In genomic region chr2:47080888-47081301, GRCh38 we compare ENCODE assay signal across 1 cellular context.
A peak's percentile ranks its signal among the peaks of the same experiment; 100 is the strongest.
TF ChIP-seq lines count a peak whose summit lies in the region.

No MANE protein-coding gene starts in this region.

TF ChIP-seq in HepG2, 621 proteins besides CTCF, POLR2A, EP300 and RAD21 (continued from another document and continues in another):
- no peak for TF ChIP-seq ZBTB4 (CRISPR knock-in tag; IDR thresholded peaks at IDR 0.05; ENCODE audit: borderline replicate concordance)
- TF ChIP-seq ZNF687 (CRISPR knock-in tag; IDR thresholded peaks at IDR 0.05): peak; percentile 66; the same call in 1 of the 2 replicates
- no peak for TF ChIP-seq PREB (CRISPR knock-in tag; IDR thresholded peaks at IDR 0.05)
- TF ChIP-seq, protein P1, sequence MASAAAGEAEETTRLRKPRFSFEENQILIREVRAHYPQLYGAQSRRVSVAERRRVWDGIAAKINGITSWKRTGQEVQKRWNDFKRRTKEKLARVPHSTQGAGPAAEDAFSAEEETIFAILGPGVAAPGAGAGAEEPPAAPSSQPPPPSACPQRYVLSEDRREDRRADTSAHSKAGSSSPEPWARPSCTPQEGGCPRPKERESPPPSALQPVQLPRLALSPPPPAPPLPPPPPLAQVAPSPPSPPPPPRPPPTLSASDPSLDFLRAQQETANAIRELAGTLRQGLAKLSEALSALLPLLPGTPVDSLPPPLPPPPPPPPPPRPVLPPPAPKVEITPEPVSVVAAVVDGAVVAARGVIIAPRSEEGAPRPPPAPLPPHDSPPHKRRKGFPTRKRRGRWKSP (CRISPR knock-in tag; IDR thresholded peaks at IDR 0.05): no peak
- TF ChIP-seq ZNF333 (CRISPR knock-in tag; IDR thresholded peaks at IDR 0.05; ENCODE audit: borderline replicate concordance): no peak
- TF ChIP-seq FOXA1 (IDR thresholded peaks at IDR 0.05): no peak
- no peak for TF ChIP-seq FOXA1 (CRISPR knock-in tag; IDR thresholded peaks at IDR 0.05)
- no peak for TF ChIP-seq TBX3 (IDR thresholded peaks at IDR 0.05; ENCODE audit: borderline replicate concordance)
- no peak for TF ChIP-seq SIN3B (IDR thresholded peaks at IDR 0.05; ENCODE audit: low read length)
- no peak for TF ChIP-seq E2F1 (CRISPR knock-in tag; IDR thresholded peaks at IDR 0.05)
- no peak for TF ChIP-seq DNMT3B (CRISPR knock-in tag; conservative IDR thresholded peaks at IDR 0.05)
- TF ChIP-seq, protein P2, sequence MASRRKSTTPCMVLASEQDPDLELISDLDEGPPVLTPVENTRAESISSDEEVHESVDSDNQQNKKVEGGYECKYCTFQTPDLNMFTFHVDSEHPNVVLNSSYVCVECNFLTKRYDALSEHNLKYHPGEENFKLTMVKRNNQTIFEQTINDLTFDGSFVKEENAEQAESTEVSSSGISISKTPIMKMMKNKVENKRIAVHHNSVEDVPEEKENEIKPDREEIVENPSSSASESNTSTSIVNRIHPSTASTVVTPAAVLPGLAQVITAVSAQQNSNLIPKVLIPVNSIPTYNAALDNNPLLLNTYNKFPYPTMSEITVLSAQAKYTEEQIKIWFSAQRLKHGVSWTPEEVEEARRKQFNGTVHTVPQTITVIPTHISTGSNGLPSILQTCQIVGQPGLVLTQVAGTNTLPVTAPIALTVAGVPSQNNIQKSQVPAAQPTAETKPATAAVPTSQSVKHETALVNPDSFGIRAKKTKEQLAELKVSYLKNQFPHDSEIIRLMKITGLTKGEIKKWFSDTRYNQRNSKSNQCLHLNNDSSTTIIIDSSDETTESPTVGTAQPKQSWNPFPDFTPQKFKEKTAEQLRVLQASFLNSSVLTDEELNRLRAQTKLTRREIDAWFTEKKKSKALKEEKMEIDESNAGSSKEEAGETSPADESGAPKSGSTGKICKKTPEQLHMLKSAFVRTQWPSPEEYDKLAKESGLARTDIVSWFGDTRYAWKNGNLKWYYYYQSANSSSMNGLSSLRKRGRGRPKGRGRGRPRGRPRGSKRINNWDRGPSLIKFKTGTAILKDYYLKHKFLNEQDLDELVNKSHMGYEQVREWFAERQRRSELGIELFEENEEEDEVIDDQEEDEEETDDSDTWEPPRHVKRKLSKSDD (CRISPR knock-in tag; IDR thresholded peaks at IDR 0.05; ENCODE audit: low read depth): no peak
- TF ChIP-seq, protein P3, sequence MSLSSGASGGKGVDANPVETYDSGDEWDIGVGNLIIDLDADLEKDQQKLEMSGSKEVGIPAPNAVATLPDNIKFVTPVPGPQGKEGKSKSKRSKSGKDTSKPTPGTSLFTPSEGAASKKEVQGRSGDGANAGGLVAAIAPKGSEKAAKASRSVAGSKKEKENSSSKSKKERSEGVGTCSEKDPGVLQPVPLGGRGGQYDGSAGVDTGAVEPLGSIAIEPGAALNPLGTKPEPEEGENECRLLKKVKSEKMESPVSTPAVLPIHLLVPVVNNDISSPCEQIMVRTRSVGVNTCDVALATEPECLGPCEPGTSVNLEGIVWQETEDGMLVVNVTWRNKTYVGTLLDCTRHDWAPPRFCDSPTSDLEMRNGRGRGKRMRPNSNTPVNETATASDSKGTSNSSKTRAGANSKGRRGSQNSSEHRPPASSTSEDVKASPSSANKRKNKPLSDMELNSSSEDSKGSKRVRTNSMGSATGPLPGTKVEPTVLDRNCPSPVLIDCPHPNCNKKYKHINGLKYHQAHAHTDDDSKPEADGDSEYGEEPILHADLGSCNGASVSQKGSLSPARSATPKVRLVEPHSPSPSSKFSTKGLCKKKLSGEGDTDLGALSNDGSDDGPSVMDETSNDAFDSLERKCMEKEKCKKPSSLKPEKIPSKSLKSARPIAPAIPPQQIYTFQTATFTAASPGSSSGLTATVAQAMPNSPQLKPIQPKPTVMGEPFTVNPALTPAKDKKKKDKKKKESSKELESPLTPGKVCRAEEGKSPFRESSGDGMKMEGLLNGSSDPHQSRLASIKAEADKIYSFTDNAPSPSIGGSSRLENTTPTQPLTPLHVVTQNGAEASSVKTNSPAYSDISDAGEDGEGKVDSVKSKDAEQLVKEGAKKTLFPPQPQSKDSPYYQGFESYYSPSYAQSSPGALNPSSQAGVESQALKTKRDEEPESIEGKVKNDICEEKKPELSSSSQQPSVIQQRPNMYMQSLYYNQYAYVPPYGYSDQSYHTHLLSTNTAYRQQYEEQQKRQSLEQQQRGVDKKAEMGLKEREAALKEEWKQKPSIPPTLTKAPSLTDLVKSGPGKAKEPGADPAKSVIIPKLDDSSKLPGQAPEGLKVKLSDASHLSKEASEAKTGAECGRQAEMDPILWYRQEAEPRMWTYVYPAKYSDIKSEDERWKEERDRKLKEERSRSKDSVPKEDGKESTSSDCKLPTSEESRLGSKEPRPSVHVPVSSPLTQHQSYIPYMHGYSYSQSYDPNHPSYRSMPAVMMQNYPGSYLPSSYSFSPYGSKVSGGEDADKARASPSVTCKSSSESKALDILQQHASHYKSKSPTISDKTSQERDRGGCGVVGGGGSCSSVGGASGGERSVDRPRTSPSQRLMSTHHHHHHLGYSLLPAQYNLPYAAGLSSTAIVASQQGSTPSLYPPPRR (CRISPR knock-in tag; IDR thresholded peaks at IDR 0.05; ENCODE audit: borderline replicate concordance): no peak
- no peak for TF ChIP-seq DR1 (CRISPR knock-in tag; IDR thresholded peaks at IDR 0.05)
- no peak for TF ChIP-seq ZNF337 (CRISPR knock-in tag; IDR thresholded peaks at IDR 0.05; ENCODE audit: borderline replicate concordance, low read depth)
- TF ChIP-seq TFE3 (CRISPR knock-in tag; IDR thresholded peaks at IDR 0.05): no peak
- no peak for TF ChIP-seq SNRNP70 (IDR thresholded peaks at IDR 0.05; ENCODE audit: low read depth, low read length)
- TF ChIP-seq CHD2 (IDR thresholded peaks at IDR 0.05; ENCODE audit: low read depth, low read length): no peak
- TF ChIP-seq, protein P4, sequence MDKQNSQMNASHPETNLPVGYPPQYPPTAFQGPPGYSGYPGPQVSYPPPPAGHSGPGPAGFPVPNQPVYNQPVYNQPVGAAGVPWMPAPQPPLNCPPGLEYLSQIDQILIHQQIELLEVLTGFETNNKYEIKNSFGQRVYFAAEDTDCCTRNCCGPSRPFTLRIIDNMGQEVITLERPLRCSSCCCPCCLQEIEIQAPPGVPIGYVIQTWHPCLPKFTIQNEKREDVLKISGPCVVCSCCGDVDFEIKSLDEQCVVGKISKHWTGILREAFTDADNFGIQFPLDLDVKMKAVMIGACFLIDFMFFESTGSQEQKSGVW (CRISPR knock-in tag; IDR thresholded peaks at IDR 0.05; ENCODE audit: borderline replicate concordance): no peak
- TF ChIP-seq, protein P5, sequence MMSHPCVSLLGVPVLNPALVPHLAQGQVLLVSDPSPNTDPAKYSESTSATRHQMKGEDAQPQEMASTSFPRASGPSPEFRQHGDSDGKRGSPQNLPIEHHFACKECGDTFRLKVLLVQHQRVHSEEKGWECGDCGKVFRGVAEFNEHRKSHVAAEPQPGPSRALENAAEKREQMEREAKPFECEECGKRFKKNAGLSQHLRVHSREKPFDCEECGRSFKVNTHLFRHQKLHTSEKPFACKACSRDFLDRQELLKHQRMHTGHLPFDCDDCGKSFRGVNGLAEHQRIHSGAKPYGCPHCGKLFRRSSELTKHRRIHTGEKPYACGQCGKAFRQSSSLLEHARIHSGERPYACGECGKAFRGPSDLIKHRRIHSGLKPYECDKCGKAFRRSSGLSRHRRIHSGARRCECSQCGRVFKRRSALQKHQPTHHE (CRISPR knock-in tag; IDR thresholded peaks at IDR 0.05; ENCODE audit: borderline replicate concordance): no peak
- TF ChIP-seq FOSL2 (CRISPR knock-in tag; IDR thresholded peaks at IDR 0.05): no peak
- no peak for TF ChIP-seq ZKSCAN5 (CRISPR knock-in tag; IDR thresholded peaks at IDR 0.05)
- no peak for TF ChIP-seq NFKBIZ (CRISPR knock-in tag; IDR thresholded peaks at IDR 0.05)
- 0 out of 2 replicates have a peak, but pooled peaks have one; percentile 14 for TF ChIP-seq PATZ1 (CRISPR knock-in tag; IDR thresholded peaks at IDR 0.05)
- TF ChIP-seq ZNF317 (CRISPR knock-in tag; IDR thresholded peaks at IDR 0.05): no peak
- TF ChIP-seq CBX5 (CRISPR knock-in tag; IDR thresholded peaks at IDR 0.05; ENCODE audit: borderline replicate concordance): no peak
- no peak for TF ChIP-seq SP5 (CRISPR knock-in tag; IDR thresholded peaks at IDR 0.05; ENCODE audit: borderline replicate concordance, low read depth)
- no peak for TF ChIP-seq FLYWCH1 (CRISPR knock-in tag; IDR thresholded peaks at IDR 0.05)
- no peak for TF ChIP-seq ZFP36 (IDR thresholded peaks at IDR 0.05; ENCODE audit: borderline replicate concordance, low read depth, low read length, partially characterized antibody)
